9 cellular contexts compared by ENCODE assay signal in genomic region chr2:20593072-20594034, GRCh38.
DNase-seq lines count a peak whose midpoint lies in the region; ATAC-seq and FAIRE-seq lines count a peak whose summit lies in the region.
"Had no signal": no experiment of that assay in that cellular context is flagged by ENCODE, and none has a peak within 500 bp of the region (broad histone marks: within the 10 kb centered on the region; RNA-seq: fewer than 3 reads in every experiment).

No MANE protein-coding gene starts in this region.

- peaks cover 25 to 32% of the 10 kb centered on the region in 2 donors for H3K27me3 Mint-ChIP-seq in stimulated activated naive B cell treated with anti-CD40 and anti-IgM and Interleukin-4, amounts not matched to agents 10 μg/mL and 1 μg/mL and 100 μg/mL, for 72 hours
- H3K27me3 Mint-ChIP-seq in T-helper 2 cell treated with Interferon-gamma antibody and Interleukin-4, amounts not matched to agents 5 μg/mL and 100 μg/mL, for 36 hours (ENCODE audit: low read depth) = no peaks in the 10 kb centered on the region

- no peak overlapping the region for H3K4me3 Mint-ChIP-seq in stimulated activated naive B cell treated with anti-CD40 and anti-IgM and Interleukin-4, amounts not matched to agents 10 μg/mL and 1 μg/mL and 100 μg/mL, for 72 hours
- H3K4me3 Mint-ChIP-seq in T-helper 2 cell treated with Interferon-gamma antibody and Interleukin-4, amounts not matched to agents 5 μg/mL and 100 μg/mL, for 36 hours = no peak overlapping the region

- H3K27ac Mint-ChIP-seq in stimulated activated naive B cell treated with anti-CD40 and anti-IgM and Interleukin-4, amounts not matched to agents 10 μg/mL and 1 μg/mL and 100 μg/mL, for 72 hours = peak overlapping the region; percentile 31
- no peak overlapping the region for H3K27ac Mint-ChIP-seq in T-helper 2 cell treated with Interferon-gamma antibody and Interleukin-4, amounts not matched to agents 5 μg/mL and 100 μg/mL, for 36 hours

- H3K9me3 Mint-ChIP-seq in stimulated activated naive B cell treated with anti-CD40 and anti-IgM and Interleukin-4, amounts not matched to agents 10 μg/mL and 1 μg/mL and 100 μg/mL, for 72 hours = no peaks in the 10 kb centered on the region
- no peaks in the 10 kb centered on the region for H3K9me3 Mint-ChIP-seq in T-helper 2 cell treated with Interferon-gamma antibody and Interleukin-4, amounts not matched to agents 5 μg/mL and 100 μg/mL, for 36 hours

- H3K36me3 Mint-ChIP-seq in stimulated activated naive B cell treated with anti-CD40 and anti-IgM and Interleukin-4, amounts not matched to agents 10 μg/mL and 1 μg/mL and 100 μg/mL, for 72 hours = peaks cover 9 to 11% of the 10 kb centered on the region in 2 donors
- H3K36me3 Mint-ChIP-seq in T-helper 2 cell treated with Interferon-gamma antibody and Interleukin-4, amounts not matched to agents 5 μg/mL and 100 μg/mL, for 36 hours (ENCODE audit: low read depth) = no peaks in the 10 kb centered on the region

- H3K4me1 Mint-ChIP-seq in stimulated activated naive B cell treated with anti-CD40 and anti-IgM and Interleukin-4, amounts not matched to agents 10 μg/mL and 1 μg/mL and 100 μg/mL, for 72 hours = peaks cover 51 to 68% of the 10 kb centered on the region in 2 donors
- peaks cover 6% of the 10 kb centered on the region for H3K4me1 Mint-ChIP-seq in T-helper 2 cell treated with Interferon-gamma antibody and Interleukin-4, amounts not matched to agents 5 μg/mL and 100 μg/mL, for 36 hours (ENCODE audit: low read depth)

- DNase-seq in HTR-8/SVneo (ENCODE audit: insufficient read length, low spot score) (peak; percentile 95), amniotic stem cell (lab: John Stamatoyannopoulos, UW) (peak; percentile 5), iris pigment epithelial cell (ENCODE audit: low read depth) (peak; percentile 96), activated gamma-delta T cell treated with Interleukin-2 at 50 U/mL for 16 hours (no peak), midbrain (lab: John Stamatoyannopoulos, UW) (no peak), pons (ENCODE audit: low spot score) (no peak)
- DNase-seq in stimulated activated naive B cell treated with anti-CD40 and anti-IgM and Interleukin-4, amounts not matched to agents 10 μg/mL and 1 μg/mL and 100 μg/mL, for 72 hours = no peak
- no peak for DNase-seq in T-helper 2 cell treated with Interferon-gamma antibody and Interleukin-4, amounts not matched to agents 5 μg/mL and 100 μg/mL, for 36 hours (ENCODE audit: low spot score)
- DNase-seq: NCI-H2227 treated with DMSO at 0.1 percent for 48 hours had no signal

- ATAC-seq in stimulated activated naive B cell treated with anti-CD40 and anti-IgM and Interleukin-4, amounts not matched to agents 10 μg/mL and 1 μg/mL and 100 μg/mL, for 72 hours (replicated peaks) = no peak

- FAIRE-seq in HTR-8/SVneo (lab: Jason Lieb, UNC) = peak; percentile 87

Comparison
In these comparisons a context has a peak if more than half of its experiments do, and no peak if none do; other contexts are left out.
1. DNase-seq: peak in HTR-8/SVneo (single experiment), amniotic stem cell (single experiment) and iris pigment epithelial cell (single experiment); none in stimulated activated naive B cell treated with anti-CD40 and anti-IgM and Interleukin-4, amounts not matched to agents 10 μg/mL and 1 μg/mL and 100 μg/mL, for 72 hours (single experiment), T-helper 2 cell treated with Interferon-gamma antibody and Interleukin-4, amounts not matched to agents 5 μg/mL and 100 μg/mL, for 36 hours (single experiment), activated gamma-delta T cell treated with Interleukin-2 at 50 U/mL for 16 hours (single experiment), midbrain (single experiment) and pons (single experiment).